8 cellular contexts compared by ENCODE assay signal in genomic region chrX:13506574-13506973, GRCh38.
DNase-seq lines count a peak whose midpoint lies in the region; ATAC-seq and TF ChIP-seq lines count a peak whose summit lies in the region.

No MANE protein-coding gene starts in this region.

- H3K27ac ChIP-seq in PC-9, result no peak overlapping the region

- H3K27ac Mint-ChIP-seq in activated T-helper 1 cell treated with anti-CD3 and anti-CD28 coated beads, Interleukin-12 subunit alpha, Interleukin-12 subunit beta, Interleukin-2, Interleukin-4 antibody, amounts not matched to agents 30 ng/mL and 10 ng/mL and 1 ng/mL, durations not matched to agents 14 hours and 24 hours and 36 hours, result no peak overlapping the region

- ATAC-seq in GM18907 (IDR thresholded peaks at IDR 0.05; ENCODE audit: unreplicated experiment), result no peak

- no peak overlapping the region for H3K4me3 Mint-ChIP-seq in activated T-helper 1 cell treated with anti-CD3 and anti-CD28 coated beads, Interleukin-12 subunit alpha, Interleukin-12 subunit beta, Interleukin-2, Interleukin-4 antibody, amounts not matched to agents 30 ng/mL and 10 ng/mL and 1 ng/mL, durations not matched to agents 14 hours and 24 hours and 36 hours

- no peaks in the 10 kb centered on the region for H3K9me3 ChIP-seq in PC-9 (ENCODE audit: insufficient read depth, low read depth)

- H3K36me3 Mint-ChIP-seq in activated T-helper 1 cell treated with anti-CD3 and anti-CD28 coated beads, Interleukin-12 subunit alpha, Interleukin-12 subunit beta, Interleukin-2, Interleukin-4 antibody, amounts not matched to agents 30 ng/mL and 10 ng/mL and 1 ng/mL, durations not matched to agents 14 hours and 24 hours and 36 hours (ENCODE audit: low read depth), result no peaks in the 10 kb centered on the region

- intact Hi-C loops in PC-9 (cut with micrococcal nuclease; ENCODE audit: unreplicated experiment), result loop anchor here (1.0 to 5.0 kb wide), 3 partner anchors 146 to 526 kb away; partner anchors contain the start of gene TCEANC
- intact Hi-C loops in activated T-helper 1 cell treated with anti-CD3 and anti-CD28 coated beads, Interleukin-12 subunit alpha, Interleukin-12 subunit beta, Interleukin-2, Interleukin-4 antibody, amounts not matched to agents 30 ng/mL and 10 ng/mL and 1 ng/mL, durations not matched to agents 14 hours and 24 hours and 36 hours (cut with micrococcal nuclease), result loop anchor here (1.0 to 2.0 kb wide), 4 partner anchors 140 to 526 kb away; partner anchors contain the start of genes OFD1 and TRAPPC2

- no peaks in the 10 kb centered on the region for H3F3A ChIP-seq in PC-9 (ENCODE audit: insufficient read depth, low read depth)

- POLR2A ChIA-PET in PC-9 (lab: Charles Lee; ENCODE audit: unreplicated experiment), result no interaction called here

- no peaks in the 10 kb centered on the region for H4K20me1 ChIP-seq in PC-9 (ENCODE audit: insufficient read depth)

- H3K27me3 ChIP-seq in PC-9 (ENCODE audit: insufficient read depth, low read depth), result no peaks in the 10 kb centered on the region

- peaks cover 9% of the 10 kb centered on the region for H3K4me1 Mint-ChIP-seq in activated T-helper 1 cell treated with anti-CD3 and anti-CD28 coated beads, Interleukin-12 subunit alpha, Interleukin-12 subunit beta, Interleukin-2, Interleukin-4 antibody, amounts not matched to agents 30 ng/mL and 10 ng/mL and 1 ng/mL, durations not matched to agents 14 hours and 24 hours and 36 hours (ENCODE audit: low read depth)

- H3K4me2 ChIP-seq in PC-9, result no peak overlapping the region

- H3K9me2 ChIP-seq in PC-9 (ENCODE audit: insufficient read depth), result no peaks in the 10 kb centered on the region

- CTCF ChIA-PET in PC-9 (lab: Charles Lee), result interaction anchor here (0.7 to 1.1 kb wide), 4 partner anchors 140 to 525 kb away, joined by 3 to 5 read pairs (median 4); partner anchors contain the start of genes OFD1 and TRAPPC2

- no peaks in the 10 kb centered on the region for H3K79me2 ChIP-seq in PC-9 (ENCODE audit: low read depth)

- peak; percentile 48 for DNase-seq in AG10803 (ENCODE audit: low read depth)
- peak; percentile 30 for DNase-seq in H4 (ENCODE audit: low spot score)
- peak in 1 of 2 experiments; percentile 20 for DNase-seq in PC-9
- peak; percentile 2 for DNase-seq in activated T-helper 1 cell treated with anti-CD3 and anti-CD28 coated beads, Interleukin-12 subunit alpha, Interleukin-12 subunit beta, Interleukin-2, Interleukin-4 antibody, amounts not matched to agents 30 ng/mL and 10 ng/mL and 1 ng/mL, durations not matched to agents 14 hours and 24 hours and 36 hours (ENCODE audit: low spot score)
- DNase-seq in foreskin melanocyte, result peak; percentile 10
- DNase-seq in putamen (ENCODE audit: low spot score), result peak; percentile 10
- DNase-seq in GDM1 (lab: John Stamatoyannopoulos, UW), result no peak

- TF ChIP-seq CTCF in AG10803 (conservative IDR thresholded peaks at IDR 0.05; ENCODE audit: low read length) (peak; percentile 70), PC-9 (conservative IDR thresholded peaks at IDR 0.05) (peak; percentile 85)

- H2AFZ ChIP-seq in PC-9, result no peak overlapping the region

- no peaks in the 10 kb centered on the region for H3K27me3 Mint-ChIP-seq in activated T-helper 1 cell treated with anti-CD3 and anti-CD28 coated beads, Interleukin-12 subunit alpha, Interleukin-12 subunit beta, Interleukin-2, Interleukin-4 antibody, amounts not matched to agents 30 ng/mL and 10 ng/mL and 1 ng/mL, durations not matched to agents 14 hours and 24 hours and 36 hours (ENCODE audit: insufficient read depth)

- H3K9me3 Mint-ChIP-seq in activated T-helper 1 cell treated with anti-CD3 and anti-CD28 coated beads, Interleukin-12 subunit alpha, Interleukin-12 subunit beta, Interleukin-2, Interleukin-4 antibody, amounts not matched to agents 30 ng/mL and 10 ng/mL and 1 ng/mL, durations not matched to agents 14 hours and 24 hours and 36 hours, result no peaks in the 10 kb centered on the region

- no peaks in the 10 kb centered on the region for H3K36me3 ChIP-seq in PC-9 (ENCODE audit: low read depth)

- H3K4me3 ChIP-seq in AG10803 (ENCODE audit: low read length) (no peak overlapping the region), PC-9 (no peak overlapping the region)

- no TSS peak for BruUV-seq in PC-9 (replicated peaks; lab: Mats Ljungman, UMichigan)

- no peaks in the 10 kb centered on the region for H3K4me1 ChIP-seq in PC-9 (replicated peaks; ENCODE audit: insufficient read depth)
